Comparison of ENCODE assay signal across 8 cellular contexts in the genomic region with DNA sequence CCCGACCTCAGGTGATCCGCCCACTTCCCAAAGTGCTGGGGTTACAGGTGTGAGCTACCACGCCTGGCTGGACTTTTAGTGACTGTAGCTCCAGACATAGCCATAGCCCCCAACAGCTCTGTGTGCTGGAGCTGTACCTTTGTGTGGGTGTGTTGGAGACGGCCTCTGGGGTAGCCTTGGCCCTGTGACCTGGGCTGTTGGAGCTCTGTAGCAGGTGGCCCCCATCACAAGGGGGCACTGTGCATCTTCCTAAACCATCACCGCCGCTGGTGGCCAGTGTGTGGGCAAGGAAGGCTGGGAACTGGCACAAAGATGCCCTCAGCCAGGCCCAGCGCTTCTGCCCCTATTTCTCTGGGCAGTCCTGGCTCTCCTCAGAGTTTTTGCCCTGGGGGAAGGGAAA. TPM values are rescaled to one million over a fixed set of nuclear protein-coding genes. Genes with fewer than 3 reads are reported as not detected.
DNase-seq lines count a peak whose midpoint lies in the region; ATAC-seq and TF ChIP-seq lines count a peak whose summit lies in the region.

No MANE protein-coding gene starts in this region.

- H3K9me3 ChIP-seq in heart right ventricle (no peaks in the 10 kb centered on the region), skeletal muscle tissue (ENCODE audit: control insufficient read depth in 3 of 3, low read length in 3 of 3) (no peaks in the 10 kb centered on the region)

- 72 to 73% methylated on average over 7 of the region's 7 CpGs for WGBS in heart right ventricle, 2 donors

- DNase-seq in A172 (ENCODE audit: low spot score) (peak; percentile 38), GM12864 (ENCODE audit: low read depth) (no peak), NCI-H460 (ENCODE audit: extremely low read depth, low read depth) (peak; percentile 30), heart right ventricle (peak; percentile 27 to 38), cerebellar nuclear complex (lab: John Stamatoyannopoulos, UW) (no peak), GOT3 (lab: John Stamatoyannopoulos, UW) (no peak)
- peak; percentile 12 for DNase-seq in activated T-cell treated with anti-CD3 and anti-CD28 coated beads, Interleukin-2, amount 50 U/mL, for 4 hours

- ATAC-seq in activated T-cell treated with anti-CD3 and anti-CD28 coated beads, Interleukin-2, amount 50 U/mL, for 4 hours, result peak in 1 of 2 donors; percentile 61
- peak in 7 of 8 donors; percentile 65 to 77 (median 71) for ATAC-seq in heart right ventricle

- H3K4me1 Mint-ChIP-seq in activated T-cell treated with anti-CD3 and anti-CD28 coated beads, Interleukin-2, amount 50 U/mL, for 4 hours (ENCODE audit: low read depth), result no peaks in the 10 kb centered on the region

- H3K9ac ChIP-seq in skeletal muscle tissue (ENCODE audit: low read depth in 1 of 3, low read length in 3 of 3), result peak overlapping the region in 2 of 3 donors; percentile 14 to 45

- TF ChIP-seq CTCF in GM12864 (IDR thresholded peaks at IDR 0.05; ENCODE audit: low read depth, low read length, missing control alignments) (peak; percentile 69), heart right ventricle (IDR thresholded peaks at IDR 0.05) (peak; percentile 25 to 69 (median 49))

- H3K9me3 Mint-ChIP-seq in activated T-cell treated with anti-CD3 and anti-CD28 coated beads, Interleukin-2, amount 50 U/mL, for 4 hours, result no peaks in the 10 kb centered on the region

- no peaks in the 10 kb centered on the region for H3K36me3 Mint-ChIP-seq in activated T-cell treated with anti-CD3 and anti-CD28 coated beads, Interleukin-2, amount 50 U/mL, for 4 hours (ENCODE audit: insufficient read depth)

- H3K27ac ChIP-seq in heart right ventricle (no peak overlapping the region), skeletal muscle tissue (ENCODE audit: low read depth, low read length) (no peak overlapping the region)

- peaks cover 2 to 20% (median 12%) of the 10 kb centered on the region in 9 donors for H3K4me1 ChIP-seq in heart right ventricle
- H3K4me1 ChIP-seq in skeletal muscle tissue (ENCODE audit: control insufficient read depth in 3 of 3, insufficient read depth in 3 of 3, low read length in 3 of 3), result peaks cover 25 to 35% (median 30%) of the 10 kb centered on the region in 3 donors

- no peak overlapping the region for H3K4me3 ChIP-seq in GM12864 (ENCODE audit: low read depth, low read length)
- H3K4me3 ChIP-seq in heart right ventricle, result no peak overlapping the region
- no peak overlapping the region for H3K4me3 ChIP-seq in skeletal muscle tissue (ENCODE audit: low read length in 3 of 3)

- no peaks in the 10 kb centered on the region for H3K27me3 ChIP-seq in heart right ventricle
- no peaks in the 10 kb centered on the region for H3K27me3 ChIP-seq in skeletal muscle tissue (ENCODE audit: control insufficient read depth in 3 of 3, insufficient read depth in 3 of 3, low read length in 3 of 3)

- H3K36me3 ChIP-seq in heart right ventricle, result no peaks in the 10 kb centered on the region
- H3K36me3 ChIP-seq in skeletal muscle tissue (ENCODE audit: control insufficient read depth in 3 of 3, insufficient read depth in 3 of 3, low read length in 3 of 3), result no peaks in the 10 kb centered on the region

- peaks cover 8% of the 10 kb centered on the region for H3K27me3 Mint-ChIP-seq in activated T-cell treated with anti-CD3 and anti-CD28 coated beads, Interleukin-2, amount 50 U/mL, for 4 hours (ENCODE audit: low read depth)

- intact Hi-C loops in heart right ventricle (cut with DNase I), result loop anchor here in 9 of 10 donors (1.0 to 5.0 kb wide), 5 partner anchors 89 to 94 kb away; no protein-coding TSS in a partner anchor

- no peak overlapping the region for H3K4me3 Mint-ChIP-seq in activated T-cell treated with anti-CD3 and anti-CD28 coated beads, Interleukin-2, amount 50 U/mL, for 4 hours

RNA-seq across cellular contexts. Expression of a gene that starts 38.4 kb away (rescaled TPM):
- total RNA-seq in A172 (2014; rRNA removed; shearing (Covaris generic)), result 0.47 and 1.0 TPM in 2 replicates
- 0.05 TPM in 1 of 2 replicates, not detected in the other for total RNA-seq in NCI-H460 (2014; rRNA removed; shearing (Covaris generic))
- polyA plus RNA-seq in NCI-H460 (2014; cell fraction: nucleus; rRNA removed), result 0.04 and 0.53 TPM in 2 replicates
- total RNA-seq in activated T-cell treated with anti-CD3 and anti-CD28 coated beads, Interleukin-2, amount 50 U/mL, for 4 hours, result under 1 TPM in 2 of 3 donors, not detected in 1; 0.20 to 0.22 TPM
- total RNA-seq in heart right ventricle (1 to 10 TPM in 8 of 10 donors, under 1 TPM in 2; 0.30 to 2.6 (median 1.4) TPM), skeletal muscle tissue (2.6 TPM)
- under 1 TPM; 0.77 to 0.95 TPM for polyA plus RNA-seq in heart right ventricle

Comparison
In these comparisons a context has a peak if more than half of its experiments do, and no peak if none do; other contexts are left out.
1. DNase-seq: peak in A172 (single experiment), NCI-H460 (single experiment), activated T-cell treated with anti-CD3 and anti-CD28 coated beads, Interleukin-2, amount 50 U/mL, for 4 hours (single experiment) and heart right ventricle (2 of 2); none in GM12864 (single experiment), cerebellar nuclear complex (0 of 2) and GOT3 (single experiment).